Comparison of ENCODE assay signal across 12 cellular contexts in genomic region chr13:25977216-25977615, GRCh38.
DNase-seq lines count a peak whose midpoint lies in the region; ATAC-seq lines count a peak whose summit lies in the region.
"Had no signal": no experiment of that assay in that cellular context is flagged by ENCODE, and none has a peak within 500 bp of the region (broad histone marks: within the 10 kb centered on the region; RNA-seq: fewer than 3 reads in every experiment).

No MANE protein-coding gene starts in this region.

- ATAC-seq in naive thymus-derived CD8-positive, alpha-beta T cell = no peak
- ATAC-seq in HG03097 (IDR thresholded peaks at IDR 0.05; ENCODE audit: low FRiP score, unreplicated experiment) = no peak
- ATAC-seq in HG02678 (IDR thresholded peaks at IDR 0.05; ENCODE audit: unreplicated experiment) = no peak
- ATAC-seq: heart right ventricle, Panc1 had no signal

- WGBS in ectodermal cell, 2 experiments = 5% methylated on average over 10 of the region's 10 CpGs

- no peaks in the 10 kb centered on the region for H3K9me3 ChIP-seq in ectodermal cell (ENCODE audit: control insufficient read depth, low read length)
- H3K9me3 ChIP-seq: heart right ventricle, stomach had no signal

- H3K27me3 ChIP-seq in ectodermal cell (ENCODE audit: control insufficient read depth, insufficient read depth, low read length, poor library complexity, severe bottlenecking) = no peaks in the 10 kb centered on the region

- peaks cover 21% of the 10 kb centered on the region for H3K4me1 ChIP-seq in ectodermal cell (ENCODE audit: control insufficient read depth, insufficient read depth, low read length)
- H3K4me1 ChIP-seq: heart right ventricle had no signal

- H3K36me3 ChIP-seq in ectodermal cell (ENCODE audit: control insufficient read depth, insufficient read depth, low read length) = no peaks in the 10 kb centered on the region
- H3K36me3 ChIP-seq: heart right ventricle, stomach had no signal

- no peaks in the 10 kb centered on the region for H3K9me3 Mint-ChIP-seq in naive thymus-derived CD8-positive, alpha-beta T cell

- peaks cover 32 to 45% (median 39%) of the 10 kb centered on the region in 4 donors for H3K4me1 Mint-ChIP-seq in naive thymus-derived CD8-positive, alpha-beta T cell

- H3K27ac ChIP-seq in ectodermal cell (ENCODE audit: insufficient read depth, low read depth, low read length, poor library complexity, severe bottlenecking) = peak overlapping the region; percentile 20
- H3K27ac ChIP-seq: heart right ventricle, stomach had no signal

- POLR2A ChIA-PET in naive thymus-derived CD8-positive, alpha-beta T cell (lab: Charles Lee) = no interaction called here

- H3K36me3 Mint-ChIP-seq in naive thymus-derived CD8-positive, alpha-beta T cell = no peaks in the 10 kb centered on the region

- H3K27me3 Mint-ChIP-seq in naive thymus-derived CD8-positive, alpha-beta T cell = peaks cover 0 to 10% (median 0%) of the 10 kb centered on the region in 5 donors

- peak; percentile 38 for DNase-seq in HT1080 (ENCODE audit: low read depth)
- peak; percentile 52 for DNase-seq in NCI-H345 (lab: John Stamatoyannopoulos, UW)
- DNase-seq in naive thymus-derived CD8-positive, alpha-beta T cell = no peak
- no peak for DNase-seq in T-helper 9 cell
- DNase-seq in effector CD8-positive, alpha-beta T cell (lab: John Stamatoyannopoulos, UW) = no peak
- DNase-seq: activated T-cell treated with anti-CD3 and anti-CD28 coated beads, Interleukin-2, amount 50 U/mL, for 1 hour; heart right ventricle; stomach had no signal

- H3K27ac Mint-ChIP-seq in naive thymus-derived CD8-positive, alpha-beta T cell = peak overlapping the region in 5 of 10 donors; percentile 6 to 63 (median 46)

- no peak overlapping the region for H3K4me3 ChIP-seq in ectodermal cell (ENCODE audit: insufficient read depth, low read depth, low read length)
- H3K4me3 ChIP-seq: heart right ventricle, stomach had no signal

- peak overlapping the region in 7 of 10 donors; percentile 18 to 57 (median 44) for H3K4me3 Mint-ChIP-seq in naive thymus-derived CD8-positive, alpha-beta T cell

Comparison
In these comparisons a context has a peak if more than half of its experiments do, and no peak if none do; other contexts are left out.
1. DNase-seq: peak in HT1080 (single experiment) and NCI-H345 (single experiment); none in naive thymus-derived CD8-positive, alpha-beta T cell (0 of 10), T-helper 9 cell (single experiment) and effector CD8-positive, alpha-beta T cell (single experiment).